1 cellular context compared by ENCODE assay signal in genomic region chr4:75717332-75717873, GRCh38.
TF ChIP-seq lines count a peak whose summit lies in the region.

No MANE protein-coding gene starts in this region.

TF ChIP-seq in WTC11, 78 proteins besides CTCF, POLR2A, EP300 and RAD21 (continued from another document):
- TF ChIP-seq ZNF671 (CRISPR knock-in tag; IDR thresholded peaks at IDR 0.05) (no peak), AR (CRISPR knock-in tag; IDR thresholded peaks at IDR 0.05) (no peak)
